In genomic region chr15:49810651-49811175, GRCh38 we compare ENCODE assay signal across 1 cellular context.
TF ChIP-seq lines count a peak whose summit lies in the region.

No MANE protein-coding gene starts in this region.

TF ChIP-seq in GM23338, 12 proteins besides CTCF, POLR2A, EP300 and RAD21 (continued from another document):
- TF ChIP-seq, protein P1, sequence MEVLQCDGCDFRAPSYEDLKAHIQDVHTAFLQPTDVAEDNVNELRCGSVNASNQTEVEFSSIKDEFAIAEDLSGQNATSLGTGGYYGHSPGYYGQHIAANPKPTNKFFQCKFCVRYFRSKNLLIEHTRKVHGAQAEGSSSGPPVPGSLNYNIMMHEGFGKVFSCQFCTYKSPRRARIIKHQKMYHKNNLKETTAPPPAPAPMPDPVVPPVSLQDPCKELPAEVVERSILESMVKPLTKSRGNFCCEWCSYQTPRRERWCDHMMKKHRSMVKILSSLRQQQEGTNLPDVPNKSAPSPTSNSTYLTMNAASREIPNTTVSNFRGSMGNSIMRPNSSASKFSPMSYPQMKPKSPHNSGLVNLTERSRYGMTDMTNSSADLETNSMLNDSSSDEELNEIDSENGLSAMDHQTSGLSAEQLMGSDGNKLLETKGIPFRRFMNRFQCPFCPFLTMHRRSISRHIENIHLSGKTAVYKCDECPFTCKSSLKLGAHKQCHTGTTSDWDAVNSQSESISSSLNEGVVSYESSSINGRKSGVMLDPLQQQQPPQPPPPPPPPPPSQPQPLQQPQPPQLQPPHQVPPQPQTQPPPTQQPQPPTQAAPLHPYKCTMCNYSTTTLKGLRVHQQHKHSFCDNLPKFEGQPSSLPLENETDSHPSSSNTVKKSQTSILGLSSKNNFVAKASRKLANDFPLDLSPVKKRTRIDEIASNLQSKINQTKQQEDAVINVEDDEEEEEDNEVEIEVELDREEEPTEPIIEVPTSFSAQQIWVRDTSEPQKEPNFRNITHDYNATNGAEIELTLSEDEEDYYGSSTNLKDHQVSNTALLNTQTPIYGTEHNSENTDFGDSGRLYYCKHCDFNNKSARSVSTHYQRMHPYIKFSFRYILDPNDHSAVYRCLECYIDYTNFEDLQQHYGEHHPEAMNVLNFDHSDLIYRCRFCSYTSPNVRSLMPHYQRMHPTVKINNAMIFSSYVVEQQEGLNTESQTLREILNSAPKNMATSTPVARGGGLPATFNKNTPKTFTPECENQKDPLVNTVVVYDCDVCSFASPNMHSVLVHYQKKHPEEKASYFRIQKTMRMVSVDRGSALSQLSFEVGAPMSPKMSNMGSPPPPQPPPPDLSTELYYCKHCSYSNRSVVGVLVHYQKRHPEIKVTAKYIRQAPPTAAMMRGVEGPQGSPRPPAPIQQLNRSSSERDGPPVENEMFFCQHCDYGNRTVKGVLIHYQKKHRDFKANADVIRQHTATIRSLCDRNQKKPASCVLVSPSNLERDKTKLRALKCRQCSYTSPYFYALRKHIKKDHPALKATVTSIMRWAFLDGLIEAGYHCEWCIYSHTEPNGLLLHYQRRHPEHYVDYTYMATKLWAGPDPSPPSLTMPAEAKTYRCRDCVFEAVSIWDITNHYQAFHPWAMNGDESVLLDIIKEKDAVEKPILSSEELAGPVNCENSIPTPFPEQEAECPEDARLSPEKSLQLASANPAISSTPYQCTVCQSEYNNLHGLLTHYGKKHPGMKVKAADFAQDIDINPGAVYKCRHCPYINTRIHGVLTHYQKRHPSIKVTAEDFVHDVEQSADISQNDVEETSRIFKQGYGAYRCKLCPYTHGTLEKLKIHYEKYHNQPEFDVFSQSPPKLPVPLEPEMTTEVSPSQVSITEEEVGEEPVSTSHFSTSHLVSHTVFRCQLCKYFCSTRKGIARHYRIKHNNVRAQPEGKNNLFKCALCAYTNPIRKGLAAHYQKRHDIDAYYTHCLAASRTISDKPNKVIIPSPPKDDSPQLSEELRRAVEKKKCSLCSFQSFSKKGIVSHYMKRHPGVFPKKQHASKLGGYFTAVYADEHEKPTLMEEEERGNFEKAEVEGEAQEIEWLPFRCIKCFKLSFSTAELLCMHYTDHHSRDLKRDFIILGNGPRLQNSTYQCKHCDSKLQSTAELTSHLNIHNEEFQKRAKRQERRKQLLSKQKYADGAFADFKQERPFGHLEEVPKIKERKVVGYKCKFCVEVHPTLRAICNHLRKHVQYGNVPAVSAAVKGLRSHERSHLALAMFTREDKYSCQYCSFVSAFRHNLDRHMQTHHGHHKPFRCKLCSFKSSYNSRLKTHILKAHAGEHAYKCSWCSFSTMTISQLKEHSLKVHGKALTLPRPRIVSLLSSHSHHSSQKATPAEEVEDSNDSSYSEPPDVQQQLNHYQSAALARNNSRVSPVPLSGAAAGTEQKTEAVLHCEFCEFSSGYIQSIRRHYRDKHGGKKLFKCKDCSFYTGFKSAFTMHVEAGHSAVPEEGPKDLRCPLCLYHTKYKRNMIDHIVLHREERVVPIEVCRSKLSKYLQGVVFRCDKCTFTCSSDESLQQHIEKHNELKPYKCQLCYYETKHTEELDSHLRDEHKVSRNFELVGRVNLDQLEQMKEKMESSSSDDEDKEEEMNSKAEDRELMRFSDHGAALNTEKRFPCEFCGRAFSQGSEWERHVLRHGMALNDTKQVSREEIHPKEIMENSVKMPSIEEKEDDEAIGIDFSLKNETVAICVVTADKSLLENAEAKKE (CRISPR knock-in tag; IDR thresholded peaks at IDR 0.05) = no peak
- no peak for TF ChIP-seq EZH2 (IDR thresholded peaks at IDR 0.05; ENCODE audit: low read depth, unreplicated experiment)
- no peak for TF ChIP-seq NANOG (IDR thresholded peaks at IDR 0.05; ENCODE audit: borderline replicate concordance)
- no peak for TF ChIP-seq ZNF114 (CRISPR knock-in tag; IDR thresholded peaks at IDR 0.05)
- TF ChIP-seq STAT1 (IDR thresholded peaks at IDR 0.05; ENCODE audit: unreplicated experiment) = no peak
- TF ChIP-seq REST (IDR thresholded peaks at IDR 0.05; ENCODE audit: unreplicated experiment) = no peak
- TF ChIP-seq EZH2phosphoT487 (IDR thresholded peaks at IDR 0.05; ENCODE audit: unreplicated experiment) = no peak
